In genomic region chr1:220144051-220144450, GRCh38 we compare ENCODE assay signal across 20 cellular contexts.
"Had no signal": no experiment of that assay in that cellular context is flagged by ENCODE, and none has a peak within 500 bp of the region (broad histone marks: within the 10 kb centered on the region; RNA-seq: fewer than 3 reads in every experiment).

No MANE protein-coding gene starts in this region.

- ATAC-seq: gastrocnemius medialis; left cardiac atrium; sciatic nerve; stimulated activated naive B cell treated with anti-CD40 and anti-IgM and Interleukin-4, amounts not matched to agents 10 μg/mL and 1 μg/mL and 100 μg/mL, for 72 hours; stimulated activated naive CD8-positive, alpha-beta T cell treated with anti-CD3 and anti-CD28 coated beads, Interleukin-15, amount 100 ng/mL, for 72 hours; upper lobe of right lung had no signal

- H3K27me3 Mint-ChIP-seq: naive B cell; stimulated activated naive B cell treated with anti-CD40 and anti-IgM and Interleukin-4, amounts not matched to agents 10 μg/mL and 1 μg/mL and 100 μg/mL, for 72 hours; stimulated activated naive CD8-positive, alpha-beta T cell treated with anti-CD3 and anti-CD28 coated beads, Interleukin-15, amount 100 ng/mL, for 72 hours had no signal

- FAIRE-seq: endometrium, kidney had no signal

- H3K9me3 Mint-ChIP-seq: naive B cell; nephron progenitor cell; stimulated activated naive B cell treated with anti-CD40 and anti-IgM and Interleukin-4, amounts not matched to agents 10 μg/mL and 1 μg/mL and 100 μg/mL, for 72 hours; stimulated activated naive CD8-positive, alpha-beta T cell treated with anti-CD3 and anti-CD28 coated beads, Interleukin-15, amount 100 ng/mL, for 72 hours had no signal

- H3K4me1 Mint-ChIP-seq: naive B cell; nephron progenitor cell; stimulated activated naive B cell treated with anti-CD40 and anti-IgM and Interleukin-4, amounts not matched to agents 10 μg/mL and 1 μg/mL and 100 μg/mL, for 72 hours; stimulated activated naive CD8-positive, alpha-beta T cell treated with anti-CD3 and anti-CD28 coated beads, Interleukin-15, amount 100 ng/mL, for 72 hours had no signal

- DNase-seq: cortex of kidney; effector CD8-positive, alpha-beta T cell; gastrocnemius medialis; kidney; left cardiac atrium; left ventricle myocardium inferior; mesenchymal stem cell; midbrain; naive B cell; nephron progenitor cell; spleen; stimulated activated CD4-positive, alpha-beta T cell treated with anti-CD3 and anti-CD28 coated beads, Interleukin-15, amount 100 ng/mL, for 24 hours; stimulated activated CD4-positive, alpha-beta T cell treated with anti-CD3 and anti-CD28 coated beads, Interleukin-1b, Interleukin-23, amount 100 ng/mL, for 48 hours; stimulated activated CD4-positive, alpha-beta T cell treated with anti-CD3 and anti-CD28 coated beads, Interleukin-4, amount 100 ng/mL, for 24 hours; stimulated activated naive B cell treated with anti-CD40 and anti-IgM and Interleukin-4, amounts not matched to agents 10 μg/mL and 1 μg/mL and 100 μg/mL, for 72 hours; stimulated activated naive CD8-positive, alpha-beta T cell treated with anti-CD3 and anti-CD28 coated beads, Interleukin-15, amount 100 ng/mL, for 72 hours; testis; upper lobe of right lung had no signal

- H3K4me3 Mint-ChIP-seq: naive B cell; nephron progenitor cell; stimulated activated naive B cell treated with anti-CD40 and anti-IgM and Interleukin-4, amounts not matched to agents 10 μg/mL and 1 μg/mL and 100 μg/mL, for 72 hours; stimulated activated naive CD8-positive, alpha-beta T cell treated with anti-CD3 and anti-CD28 coated beads, Interleukin-15, amount 100 ng/mL, for 72 hours had no signal

- H3K27ac Mint-ChIP-seq: nephron progenitor cell; stimulated activated naive B cell treated with anti-CD40 and anti-IgM and Interleukin-4, amounts not matched to agents 10 μg/mL and 1 μg/mL and 100 μg/mL, for 72 hours; stimulated activated naive CD8-positive, alpha-beta T cell treated with anti-CD3 and anti-CD28 coated beads, Interleukin-15, amount 100 ng/mL, for 72 hours had no signal
